1 cellular context compared by ENCODE assay signal in genomic region chr5:132750471-132751230, GRCh38.
TF ChIP-seq lines count a peak whose summit lies in the region.

No MANE protein-coding gene starts in this region.

TF ChIP-seq in SK-N-SH treated with all-trans-retinoic acid at 6 μM for 48 hours, 23 proteins besides CTCF, POLR2A, EP300 and RAD21 (continued from another document):
- TF ChIP-seq CSDC2 (CRISPR knock-in tag; IDR thresholded peaks at IDR 0.05) (no peak), ISL1 (CRISPR knock-in tag; IDR thresholded peaks at IDR 0.05) (no peak), ZNF565 (CRISPR knock-in tag; conservative IDR thresholded peaks at IDR 0.05; ENCODE audit: low read depth) (no peak), GLIS3 (CRISPR knock-in tag; IDR thresholded peaks at IDR 0.05) (no peak), SNAI2 (CRISPR knock-in tag; IDR thresholded peaks at IDR 0.05) (no peak)
